ENCODE assay signal across 1 cellular context in the genomic region with DNA sequence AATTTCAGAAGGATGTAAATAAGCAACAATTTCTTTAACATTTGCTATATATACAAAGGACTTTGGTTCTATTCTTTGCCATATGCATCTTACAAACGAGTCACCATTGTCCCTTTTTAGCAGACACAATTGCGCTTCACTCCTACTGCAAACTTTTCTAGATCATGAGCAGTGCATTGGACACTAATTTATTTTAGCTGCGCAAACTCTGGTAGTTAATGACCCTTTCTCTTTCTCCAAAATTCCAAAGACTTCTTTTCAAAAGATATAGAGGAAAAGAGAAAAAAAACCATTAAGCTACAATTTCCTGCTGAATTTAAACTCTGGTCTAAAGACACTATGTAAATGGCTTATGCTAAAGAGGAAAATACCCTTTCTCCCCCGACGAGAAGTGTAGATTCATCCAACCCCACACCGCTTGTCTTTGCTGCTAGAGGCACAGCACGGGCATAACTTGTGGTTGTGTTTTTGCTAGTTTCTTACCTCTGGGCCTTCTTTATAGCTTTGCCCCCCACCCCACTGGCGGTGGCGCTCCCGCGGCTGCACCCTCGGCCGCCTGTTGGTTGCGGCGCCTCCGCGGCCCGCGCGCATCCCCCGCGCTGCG.
TF ChIP-seq lines count a peak whose summit lies in the region.

No MANE protein-coding gene starts in this region.

TF ChIP-seq in HepG2, 621 proteins besides CTCF, POLR2A, EP300 and RAD21 (continued from another document):
- TF ChIP-seq AHDC1 (CRISPR knock-in tag; IDR thresholded peaks at IDR 0.05; ENCODE audit: borderline replicate concordance) (no peak), ZBTB43 (CRISPR knock-in tag; conservative IDR thresholded peaks at IDR 0.05) (no peak)
TF ChIP-seq in HepG2: peak in this region for 0.
